Comparison of ENCODE assay signal across 9 cellular contexts in the genomic region with DNA sequence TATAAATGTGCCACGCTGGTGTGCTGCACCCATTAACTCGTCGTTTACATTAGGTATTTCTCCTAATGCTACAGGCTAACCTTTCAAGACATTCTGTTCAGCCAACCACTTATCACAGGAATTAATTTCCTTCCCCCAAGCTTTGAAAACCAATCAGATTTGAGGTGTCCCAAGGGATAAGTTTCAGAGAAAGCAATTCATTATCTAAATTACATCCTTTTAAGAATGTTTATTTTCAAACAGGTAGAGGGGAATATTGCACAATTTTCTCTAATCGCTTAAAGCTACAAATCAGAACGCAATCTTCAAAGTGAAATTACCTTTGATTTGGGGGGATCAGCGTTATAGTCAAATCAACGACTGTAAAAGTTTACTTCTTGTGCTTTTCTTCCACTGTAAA. TPM values are rescaled to one million over a fixed set of nuclear protein-coding genes. Genes with fewer than 3 reads are reported as not detected.
DNase-seq lines count a peak whose midpoint lies in the region; ATAC-seq, FAIRE-seq and TF ChIP-seq lines count a peak whose summit lies in the region.
"Had no signal": no experiment of that assay in that cellular context is flagged by ENCODE, and none has a peak within 500 bp of the region (broad histone marks: within the 10 kb centered on the region; RNA-seq: fewer than 3 reads in every experiment).

No MANE protein-coding gene starts in this region.

- no peak for FAIRE-seq in pancreas (lab: Jason Lieb, UNC)

- POLR2A ChIA-PET in Panc1 (lab: Charles Lee), result interaction anchor here (0.6 kb wide), 2 partner anchors 90 to 921 kb away, joined by 4 to 6 read pairs; no protein-coding TSS in a partner anchor

- no peaks in the 10 kb centered on the region for H3K9me3 Mint-ChIP-seq in T-helper 1 cell treated with Interleukin-12 subunit alpha and Interleukin-12 subunit beta and Interleukin-4 antibody, amounts not matched to agents 30 μg/mL and 1 μg/mL, for 36 hours
- no peaks in the 10 kb centered on the region for H3K9me3 Mint-ChIP-seq in endothelial cell (ENCODE audit: unreplicated experiment)

- in situ Hi-C loops in Panc1 (cut with HindIII; ENCODE audit: low pct_unique_long_range_greater_than_20kb, low sequenced_read_pairs), result no loop called here

- no peak for TF ChIP-seq CTCF in Panc1 (IDR thresholded peaks at IDR 0.05)
- TF ChIP-seq CTCF in endothelial cell (IDR thresholded peaks at IDR 0.05; ENCODE audit: unreplicated experiment), result no peak
- TF ChIP-seq CTCF in pancreas (IDR thresholded peaks at IDR 0.05), result no peak

- ATAC-seq in Panc1 (no peak), pancreas (no peak), GM21423 (IDR thresholded peaks at IDR 0.05; ENCODE audit: unreplicated experiment) (no peak), HG02623 (IDR thresholded peaks at IDR 0.05; ENCODE audit: unreplicated experiment) (no peak)

- H3K4me3 ChIP-seq in Panc1 (ENCODE audit: low read depth in 2 of 2, low read length in 2 of 2) (peak overlapping the region; percentile 80 to 84), pancreas (peak overlapping the region; percentile 71 to 94 (median 84))

- no peaks in the 10 kb centered on the region for H3K27me3 ChIP-seq in Panc1 (ENCODE audit: control insufficient read depth, insufficient read depth, low read length)
- H3K27me3 ChIP-seq in pancreas, result no peaks in the 10 kb centered on the region

- H3K9me3 ChIP-seq in Panc1 (ENCODE audit: control insufficient read depth, insufficient read depth, low read depth, low read length) (no peaks in the 10 kb centered on the region), pancreas (no peaks in the 10 kb centered on the region)

- H3K27me3 Mint-ChIP-seq in T-helper 1 cell treated with Interleukin-12 subunit alpha and Interleukin-12 subunit beta and Interleukin-4 antibody, amounts not matched to agents 30 μg/mL and 1 μg/mL, for 36 hours (ENCODE audit: low read depth), result peaks cover 31% of the 10 kb centered on the region
- peaks cover 10% of the 10 kb centered on the region for H3K27me3 Mint-ChIP-seq in endothelial cell (ENCODE audit: unreplicated experiment)

- peak overlapping the region; percentile 90 for H3K4me3 Mint-ChIP-seq in T-helper 1 cell treated with Interleukin-12 subunit alpha and Interleukin-12 subunit beta and Interleukin-4 antibody, amounts not matched to agents 30 μg/mL and 1 μg/mL, for 36 hours
- peak overlapping the region; percentile 94 for H3K4me3 Mint-ChIP-seq in endothelial cell (ENCODE audit: unreplicated experiment)

- H3K27ac ChIP-seq in Panc1 (ENCODE audit: low read length) (peak overlapping the region; percentile 86), pancreas (peak overlapping the region; percentile 95 to 98 (median 97))

- intact Hi-C loops in Panc1 (cut with micrococcal nuclease; ENCODE audit: unreplicated experiment) (no loop called here), pancreas (cut with DNase I) (no loop called here)

- TSS peak; percentile 60 for BruUV-seq in Panc1 (replicated peaks; lab: Mats Ljungman, UMichigan)

- DNase-seq in T-helper 1 cell (no peak), Panc1 (ENCODE audit: low read depth, low spot score) (no peak), endothelial cell (ENCODE audit: low spot score) (no peak), pancreas (no peak), NCI-H1694 (lab: John Stamatoyannopoulos, UW) (no peak)

- H3K27ac Mint-ChIP-seq in T-helper 1 cell treated with Interleukin-12 subunit alpha and Interleukin-12 subunit beta and Interleukin-4 antibody, amounts not matched to agents 30 μg/mL and 1 μg/mL, for 36 hours, result peak overlapping the region; percentile 31
- peak overlapping the region; percentile 95 for H3K27ac Mint-ChIP-seq in endothelial cell (ENCODE audit: unreplicated experiment)

- H3K4me1 ChIP-seq in Panc1 (ENCODE audit: control insufficient read depth, insufficient read depth, low read length) (peaks cover 20% of the 10 kb centered on the region), pancreas (peaks cover 0 to 8% (median 0%) of the 10 kb centered on the region in 3 donors)

- WGBS in pancreas, 2 donors, result 1% methylated on average over 7 of the region's 7 CpGs

- peaks cover 2% of the 10 kb centered on the region for H3K36me3 Mint-ChIP-seq in T-helper 1 cell treated with Interleukin-12 subunit alpha and Interleukin-12 subunit beta and Interleukin-4 antibody, amounts not matched to agents 30 μg/mL and 1 μg/mL, for 36 hours (ENCODE audit: low read depth)
- H3K36me3 Mint-ChIP-seq in endothelial cell (ENCODE audit: low read depth, unreplicated experiment), result peaks cover 3% of the 10 kb centered on the region

- peaks cover 27% of the 10 kb centered on the region for H3K4me1 Mint-ChIP-seq in T-helper 1 cell treated with Interleukin-12 subunit alpha and Interleukin-12 subunit beta and Interleukin-4 antibody, amounts not matched to agents 30 μg/mL and 1 μg/mL, for 36 hours (ENCODE audit: low read depth)
- H3K4me1 Mint-ChIP-seq in endothelial cell (ENCODE audit: unreplicated experiment), result peaks cover 22% of the 10 kb centered on the region

- CTCF ChIA-PET in Panc1 (lab: Charles Lee), result interaction anchor here (0.6 kb wide), 1 partner anchor 84 kb away, joined by 3 read pairs; no protein-coding TSS in a partner anchor

- peaks cover 4% of the 10 kb centered on the region; the same call in 1 of the 2 replicates for H3K36me3 ChIP-seq in Panc1 (ENCODE audit: control insufficient read depth, insufficient read depth, low read length)
- no peaks in the 10 kb centered on the region for H3K36me3 ChIP-seq in pancreas

RNA-seq across cellular contexts. Expression of a gene that starts 1.6 kb away (rescaled TPM):
- total RNA-seq in Panc1 (2021; ENCODE audit: unreplicated experiment), result 24.9 TPM
- polyA plus RNA-seq in Panc1 (2012; ENCODE audit: insufficient read length), result 6.8 TPM
- total RNA-seq in endothelial cell (ENCODE audit: unreplicated experiment), result 29.6 TPM
- total RNA-seq in pancreas, result 10 to 100 TPM in 5 of 6 donors, 1 to 10 TPM in 1; 9.9 to 14.1 (median 12.3) TPM
- 1 to 10 TPM; 2.9 to 4.5 TPM for polyA plus RNA-seq in pancreas

RNA-seq across cellular contexts. Expression of a gene that starts 46.9 kb away (rescaled TPM):
- total RNA-seq in Panc1 (2021; ENCODE audit: unreplicated experiment), result not detected
- polyA plus RNA-seq in Panc1 (2012; ENCODE audit: insufficient read length), result not detected
- not detected for total RNA-seq in endothelial cell (ENCODE audit: unreplicated experiment)
- total RNA-seq in pancreas, result not detected
- polyA plus RNA-seq in pancreas, result not detected
- polyA plus RNA-seq: adipose tissue had no signal
